8 cellular contexts compared by ENCODE assay signal in the genomic region with DNA sequence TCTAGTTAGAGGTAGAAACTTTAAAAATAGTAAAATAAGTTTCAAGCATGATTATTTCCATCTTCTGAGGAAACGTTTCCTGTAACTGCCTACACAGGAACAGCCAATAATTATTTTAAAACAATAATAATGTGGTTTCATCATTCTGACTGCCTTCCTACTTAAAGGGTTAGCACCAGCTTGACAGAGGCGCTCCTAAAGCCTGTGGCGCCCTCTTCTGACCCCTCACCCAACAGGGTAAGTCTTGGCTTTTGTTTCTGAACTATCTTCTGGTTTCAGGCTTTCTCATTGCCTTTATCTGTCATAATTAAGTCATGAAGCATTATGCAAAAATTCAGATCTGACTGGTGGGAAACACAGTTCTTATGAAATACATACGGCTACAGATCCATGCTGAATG.
DNase-seq lines count a peak whose midpoint lies in the region; ATAC-seq and TF ChIP-seq lines count a peak whose summit lies in the region.

No MANE protein-coding gene starts in this region.

- TF ChIP-seq EP300 in SK-N-SH (IDR thresholded peaks at IDR 0.05; ENCODE audit: borderline replicate concordance in 1 of 2, low read depth in 1 of 2, low read length in 1 of 2): no peak

- no peaks in the 10 kb centered on the region for H3K79me2 ChIP-seq in SK-N-SH (ENCODE audit: insufficient read depth)
- H3K79me2 ChIP-seq in PC-9 (ENCODE audit: low read depth): no peaks in the 10 kb centered on the region

- H2AFZ ChIP-seq in SK-N-SH (ENCODE audit: low read depth): no peak overlapping the region
- no peak overlapping the region for H2AFZ ChIP-seq in neuronal stem cell (ENCODE audit: low read length)
- no peak overlapping the region for H2AFZ ChIP-seq in PC-9

- BruUV-seq in PC-9 (replicated peaks; lab: Mats Ljungman, UMichigan): no TSS peak

- no peak overlapping the region for H4K8ac ChIP-seq in neuronal stem cell (ENCODE audit: low read depth, low read length)

- no peak overlapping the region for H4K91ac ChIP-seq in neuronal stem cell (ENCODE audit: low read depth, low read length, poor library complexity)

- no peaks in the 10 kb centered on the region for H3K79me1 ChIP-seq in neuronal stem cell (ENCODE audit: low read depth, low read length)

- no peaks in the 10 kb centered on the region for H3K27me3 ChIP-seq in SK-N-SH (ENCODE audit: insufficient read depth)
- H3K27me3 ChIP-seq in neuronal stem cell (ENCODE audit: control insufficient read depth in 3 of 3, insufficient read depth in 3 of 3, low read depth in 1 of 3, low read length in 3 of 3): no peaks in the 10 kb centered on the region
- no peaks in the 10 kb centered on the region for H3K27me3 ChIP-seq in PC-9 (ENCODE audit: insufficient read depth, low read depth)

- intact Hi-C loops in PC-9 (cut with micrococcal nuclease; ENCODE audit: unreplicated experiment): no loop called here
- intact Hi-C loops in posterior vena cava (cut with DNase I): no loop called here

- no peak for DNase-seq in SK-N-SH
- peak; percentile 56 for DNase-seq in T-helper 9 cell
- DNase-seq in central memory CD4-positive, alpha-beta T cell: peak; percentile 62
- peak; percentile 6 for DNase-seq in neuronal stem cell (ENCODE audit: low spot score)
- no peak for DNase-seq in PC-9
- DNase-seq in posterior vena cava (ENCODE audit: low spot score): no peak

- H4K20me1 ChIP-seq in SK-N-SH (ENCODE audit: insufficient read depth): no peaks in the 10 kb centered on the region
- no peaks in the 10 kb centered on the region for H4K20me1 ChIP-seq in PC-9 (ENCODE audit: insufficient read depth)

- H3K36me3 ChIP-seq in SK-N-SH (replicated peaks in 1 of 2; ENCODE audit: control insufficient read depth in 1 of 2, insufficient read depth in 2 of 2, low read length in 1 of 2): no peaks in the 10 kb centered on the region
- H3K36me3 ChIP-seq in neuronal stem cell (replicated peaks in 1 of 2; ENCODE audit: control insufficient read depth in 2 of 2, insufficient read depth in 2 of 2, low read length in 2 of 2): no peaks in the 10 kb centered on the region
- no peaks in the 10 kb centered on the region for H3K36me3 ChIP-seq in PC-9 (ENCODE audit: low read depth)

- H3K4me3 ChIP-seq in SK-N-SH (ENCODE audit: low read depth in 2 of 2, low read length in 1 of 2): no peak overlapping the region
- H3K4me3 ChIP-seq in neuronal stem cell (ENCODE audit: low read length in 2 of 2): no peak overlapping the region
- no peak overlapping the region for H3K4me3 ChIP-seq in PC-9

- ATAC-seq in SK-N-SH treated with all-trans-retinoic acid at 6 μM for 48 hours (no peak), HG03103 (IDR thresholded peaks at IDR 0.05; ENCODE audit: low read depth, unreplicated experiment) (peak; percentile 94)

- H2BK15ac ChIP-seq in neuronal stem cell (ENCODE audit: low read length): no peak overlapping the region

- H3K9ac ChIP-seq in SK-N-SH (no peak overlapping the region), neuronal stem cell (ENCODE audit: low read depth, low read length, poor library complexity) (no peak overlapping the region)

- H3K23ac ChIP-seq in neuronal stem cell (ENCODE audit: low read depth, low read length, poor library complexity): no peak overlapping the region

- POLR2A ChIA-PET in SK-N-SH (lab: Yijun Ruan, JAX) (no interaction called here), PC-9 (lab: Charles Lee; ENCODE audit: unreplicated experiment) (no interaction called here)

- peak; percentile 28; the same call in 1 of the 2 replicates for TF ChIP-seq RAD21 in SK-N-SH (IDR thresholded peaks at IDR 0.05; ENCODE audit: low read length)

- H3F3A ChIP-seq in SK-N-SH (replicated peaks; ENCODE audit: insufficient read depth) (no peaks in the 10 kb centered on the region), PC-9 (ENCODE audit: insufficient read depth, low read depth) (no peaks in the 10 kb centered on the region)

- no peak overlapping the region for H3K18ac ChIP-seq in neuronal stem cell (ENCODE audit: low read length)

- H2BK5ac ChIP-seq in neuronal stem cell (ENCODE audit: low read length): no peak overlapping the region

- no peak overlapping the region for H3K4ac ChIP-seq in neuronal stem cell (ENCODE audit: low read length)

- no peaks in the 10 kb centered on the region for H3K4me1 ChIP-seq in SK-N-SH (ENCODE audit: control insufficient read depth in 1 of 2, insufficient read depth in 2 of 2, low read depth in 1 of 2, low read length in 1 of 2)
- no peaks in the 10 kb centered on the region for H3K4me1 ChIP-seq in neuronal stem cell (ENCODE audit: control insufficient read depth in 2 of 2, insufficient read depth in 1 of 2, low read depth in 1 of 2, low read length in 2 of 2)
- H3K4me1 ChIP-seq in PC-9 (replicated peaks; ENCODE audit: insufficient read depth): no peaks in the 10 kb centered on the region

- H3K4me2 ChIP-seq in SK-N-SH: no peak overlapping the region
- no peak overlapping the region for H3K4me2 ChIP-seq in neuronal stem cell (ENCODE audit: insufficient read depth, low read length, poor library complexity, severe bottlenecking)
- H3K4me2 ChIP-seq in PC-9: no peak overlapping the region

- H2BK12ac ChIP-seq in neuronal stem cell (ENCODE audit: low read length): no peak overlapping the region

- H3K9me3 ChIP-seq in SK-N-SH: no peaks in the 10 kb centered on the region; the same call in 1 of the 2 replicates
- no peaks in the 10 kb centered on the region for H3K9me3 ChIP-seq in neuronal stem cell (replicated peaks in 1 of 2; ENCODE audit: control insufficient read depth in 2 of 2, insufficient read depth in 1 of 2, low read depth in 1 of 2, low read length in 2 of 2)
- H3K9me3 ChIP-seq in PC-9 (ENCODE audit: insufficient read depth, low read depth): no peaks in the 10 kb centered on the region

- H3K9me2 ChIP-seq in SK-N-SH: no peaks in the 10 kb centered on the region
- no peaks in the 10 kb centered on the region for H3K9me2 ChIP-seq in PC-9 (ENCODE audit: insufficient read depth)

- CTCF ChIA-PET in SK-N-SH (lab: Yijun Ruan, JAX) (interaction anchor here (1.0 kb wide), 1 partner anchor 11 kb away, joined by 3 read pairs; no protein-coding TSS in a partner anchor), PC-9 (lab: Charles Lee) (no interaction called here)

- no peak overlapping the region for H3K14ac ChIP-seq in neuronal stem cell (ENCODE audit: low read length)

- no peak overlapping the region for H2AK5ac ChIP-seq in neuronal stem cell (ENCODE audit: low read depth, low read length)

- under 1% methylated on average over 4 of the region's 4 CpGs for WGBS in SK-N-SH (ENCODE audit: low lambda C conversion rate)
- WGBS in neuronal stem cell (ENCODE audit: extremely low coverage in 2 of 2, insufficient read length in 2 of 2, insufficient replicate concordance in 1 of 2), 2 donors: no CpG with 5 or more reads among the region's 4 CpGs

- TF ChIP-seq CTCF in SK-N-SH (IDR thresholded peaks at IDR 0.05) (no peak; the same call in 1 of the 2 replicates), PC-9 (conservative IDR thresholded peaks at IDR 0.05) (no peak)

- no peak overlapping the region for H2BK120ac ChIP-seq in neuronal stem cell (ENCODE audit: low read depth, low read length)

- H3K27ac ChIP-seq in SK-N-SH (ENCODE audit: low read depth in 2 of 2, low read length in 1 of 2) (no peak overlapping the region), neuronal stem cell (replicated peaks; ENCODE audit: low read length) (no peak overlapping the region), PC-9 (no peak overlapping the region)

TF ChIP-seq in SK-N-SH, 30 proteins besides CTCF, POLR2A, EP300 and RAD21:
- no peak for TF ChIP-seq FOXJ3 (CRISPR knock-in tag; IDR thresholded peaks at IDR 0.05)
TF ChIP-seq in SK-N-SH: peak in this region for 0.

TF ChIP-seq in SK-N-SH treated with all-trans-retinoic acid at 6 μM for 48 hours, 23 proteins besides CTCF, POLR2A, EP300 and RAD21:
- no peak for TF ChIP-seq PPARA (CRISPR knock-in tag; IDR thresholded peaks at IDR 0.05; ENCODE audit: borderline replicate concordance)
- no peak for TF ChIP-seq TCF4 (CRISPR knock-in tag; IDR thresholded peaks at IDR 0.05; ENCODE audit: borderline replicate concordance)
- no peak for TF ChIP-seq TSHZ2 (CRISPR knock-in tag; IDR thresholded peaks at IDR 0.05)

Comparison
In these comparisons a context has a peak if more than half of its experiments do, and no peak if none do; other contexts are left out.
1. DNase-seq: peak in T-helper 9 cell (single experiment), central memory CD4-positive, alpha-beta T cell (single experiment) and neuronal stem cell (single experiment); none in SK-N-SH (single experiment), PC-9 (0 of 2) and posterior vena cava (single experiment).